23 cellular contexts compared by ENCODE assay signal in the genomic region with DNA sequence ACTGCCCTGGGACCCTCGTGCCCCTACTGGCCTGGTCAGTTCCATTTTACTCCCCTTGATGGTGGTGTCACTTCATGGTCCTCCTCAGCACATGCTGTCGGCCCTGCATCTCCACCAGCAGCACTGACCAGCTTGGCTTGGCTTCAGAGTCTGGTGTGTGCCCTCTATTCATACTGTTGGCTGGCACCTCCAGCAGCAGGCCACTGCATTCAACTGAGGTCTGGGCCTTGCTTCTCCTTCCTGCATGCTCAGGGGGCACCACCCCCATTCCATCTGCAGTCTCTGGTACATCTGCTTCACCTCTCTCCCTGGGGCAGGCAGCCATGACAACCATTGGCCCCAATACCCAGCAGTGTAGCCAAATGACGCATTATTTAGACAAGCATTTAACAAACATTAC.
"Had no signal": no experiment of that assay in that cellular context is flagged by ENCODE, and none has a peak within 500 bp of the region (broad histone marks: within the 10 kb centered on the region; RNA-seq: fewer than 3 reads in every experiment).

No MANE protein-coding gene starts in this region.

- H3K4me1 Mint-ChIP-seq: activated CD8-positive, alpha-beta memory T cell treated with anti-CD3 and anti-CD28 coated beads, Interleukin-2, amount 10 ng/mL, durations not matched to agents 7 days and 5 days; central memory CD8-positive, alpha-beta T cell; immature natural killer cell had no signal

- H3K4me1 ChIP-seq: parathyroid adenoma, vagina had no signal

- H3K36me3 Mint-ChIP-seq: activated CD4-positive, alpha-beta memory T cell treated with anti-CD3 and anti-CD28 coated beads for 36 hours; activated CD8-positive, alpha-beta memory T cell treated with anti-CD3 and anti-CD28 coated beads, Interleukin-2, amount 10 ng/mL, durations not matched to agents 7 days and 5 days; activated naive CD4-positive, alpha-beta T cell treated with anti-CD3 and anti-CD28 coated beads, Interleukin-2, amount 50 U/mL, for 72 hours; immature natural killer cell; mesothelial cell of epicardium had no signal

- DNase-seq: activated CD4-positive, alpha-beta memory T cell treated with anti-CD3 and anti-CD28 coated beads for 36 hours; activated CD4-positive, alpha-beta T cell treated with anti-CD3 and anti-CD28 coated beads for 48 hours; activated CD8-positive, alpha-beta memory T cell treated with anti-CD3 and anti-CD28 coated beads, Interleukin-2, amount 10 ng/mL, durations not matched to agents 7 days and 5 days; activated gamma-delta T cell treated with Interleukin-2 at 50 U/mL for 16 hours; activated T-cell treated with anti-CD3 and anti-CD28 coated beads for 4 hours; cortex of kidney; endodermal cell; immature natural killer cell; sigmoid colon; stimulated activated CD4-positive, alpha-beta T cell treated with anti-CD3 and anti-CD28 coated beads, Interleukin-15, amount 100 ng/mL, for 24 hours; stimulated activated naive CD4-positive, alpha-beta T cell had no signal

- H3K27ac Mint-ChIP-seq: activated CD4-positive, alpha-beta memory T cell treated with anti-CD3 and anti-CD28 coated beads for 36 hours; activated CD8-positive, alpha-beta memory T cell treated with anti-CD3 and anti-CD28 coated beads, Interleukin-2, amount 10 ng/mL, durations not matched to agents 7 days and 5 days; activated naive CD4-positive, alpha-beta T cell treated with anti-CD3 and anti-CD28 coated beads, Interleukin-2, amount 50 U/mL, for 72 hours; activated T-helper 1 cell treated with anti-CD3 and anti-CD28 coated beads, Interleukin-12 subunit alpha, Interleukin-12 subunit beta, Interleukin-2, Interleukin-4 antibody, amounts not matched to agents 30 ng/mL and 10 ng/mL and 1 ng/mL, durations not matched to agents 14 hours and 24 hours and 36 hours; endodermal cell; immature natural killer cell; mesothelial cell of epicardium; type B pancreatic cell had no signal

- H3K9me3 Mint-ChIP-seq: activated CD4-positive, alpha-beta memory T cell treated with anti-CD3 and anti-CD28 coated beads for 36 hours; endodermal cell; immature natural killer cell; mesothelial cell of epicardium; nephron had no signal

- H3K36me3 ChIP-seq: gastroesophageal sphincter, sigmoid colon, thoracic aorta, vagina had no signal

- H3K27ac ChIP-seq: gastroesophageal sphincter, parathyroid adenoma, thoracic aorta, vagina had no signal

- H3K27me3 ChIP-seq: gastroesophageal sphincter, sigmoid colon, vagina had no signal

- H3K27me3 Mint-ChIP-seq: activated CD4-positive, alpha-beta memory T cell treated with anti-CD3 and anti-CD28 coated beads for 36 hours; activated CD8-positive, alpha-beta memory T cell treated with anti-CD3 and anti-CD28 coated beads, Interleukin-2, amount 10 ng/mL, durations not matched to agents 7 days and 5 days; central memory CD8-positive, alpha-beta T cell; type B pancreatic cell had no signal

- H3K4me3 Mint-ChIP-seq: activated CD4-positive, alpha-beta memory T cell treated with anti-CD3 and anti-CD28 coated beads for 36 hours; activated CD8-positive, alpha-beta memory T cell treated with anti-CD3 and anti-CD28 coated beads, Interleukin-2, amount 10 ng/mL, durations not matched to agents 7 days and 5 days; activated T-helper 1 cell treated with anti-CD3 and anti-CD28 coated beads, Interleukin-12 subunit alpha, Interleukin-12 subunit beta, Interleukin-2, Interleukin-4 antibody, amounts not matched to agents 30 ng/mL and 10 ng/mL and 1 ng/mL, durations not matched to agents 14 hours and 24 hours and 36 hours; central memory CD8-positive, alpha-beta T cell; endodermal cell; immature natural killer cell; mesothelial cell of epicardium; nephron; type B pancreatic cell had no signal

- H3K4me3 ChIP-seq: gastroesophageal sphincter, lung, sigmoid colon, smooth muscle cell, thoracic aorta, vagina had no signal

- H3K9me3 ChIP-seq: gastroesophageal sphincter, sigmoid colon, thoracic aorta, vagina had no signal
